In genomic region chr6:44228836-44229235, GRCh38 we compare ENCODE assay signal across 2 cellular contexts.
TF ChIP-seq lines count a peak whose summit lies in the region.

No MANE protein-coding gene starts in this region.

TF ChIP-seq in WTC11, 78 proteins besides CTCF, POLR2A, EP300 and RAD21:
- TF ChIP-seq ATF3 (CRISPR knock-in tag; conservative IDR thresholded peaks at IDR 0.05), result no peak

TF ChIP-seq in HepG2, 621 proteins besides CTCF, POLR2A, EP300 and RAD21:
- TF ChIP-seq ZFP90 (CRISPR knock-in tag; IDR thresholded peaks at IDR 0.05; ENCODE audit: borderline replicate concordance), result peak; percentile 49; the same call in 1 of the 2 replicates
- no peak for TF ChIP-seq HNF1B (CRISPR knock-in tag; IDR thresholded peaks at IDR 0.05)
- TF ChIP-seq MIER3 (CRISPR knock-in tag; IDR thresholded peaks at IDR 0.05; ENCODE audit: borderline replicate concordance), result no peak
- no peak for TF ChIP-seq PAF1 (CRISPR knock-in tag; IDR thresholded peaks at IDR 0.05)
- TF ChIP-seq FOXA3 (CRISPR knock-in tag; IDR thresholded peaks at IDR 0.05), result no peak
- TF ChIP-seq THAP11 (CRISPR knock-in tag; IDR thresholded peaks at IDR 0.05), result no peak
- no peak for TF ChIP-seq ZNF547 (CRISPR knock-in tag; IDR thresholded peaks at IDR 0.05)
- TF ChIP-seq ZNF75D (CRISPR knock-in tag; IDR thresholded peaks at IDR 0.05; ENCODE audit: borderline replicate concordance), result no peak
TF ChIP-seq in HepG2: peak in this region for 1.
